ENCODE assay signal across 7 cellular contexts in genomic region chr2:179422037-179422643, GRCh38.
DNase-seq lines count a peak whose midpoint lies in the region; ATAC-seq, FAIRE-seq and TF ChIP-seq lines count a peak whose summit lies in the region.

No MANE protein-coding gene starts in this region.

- peak; percentile 91 for ATAC-seq in GM23338
- ATAC-seq in RWPE2 (ENCODE audit: low read depth) = peak; percentile 94
- peak; percentile 85 for ATAC-seq in K562

- POLR2A ChIA-PET in K562 (lab: Yijun Ruan, JAX) = interaction anchor here (0.7 kb wide), 1 partner anchor 16 kb away, joined by 4 read pairs; no protein-coding TSS in a partner anchor

- TF ChIP-seq CTCF in GM12872 (IDR thresholded peaks at IDR 0.05; ENCODE audit: insufficient read depth, low read depth, low read length) = peak; percentile 73
- TF ChIP-seq CTCF in GM23338 (conservative IDR thresholded peaks at IDR 0.05; ENCODE audit: low read depth in 2 of 2) = peak; percentile 90 to 92
- TF ChIP-seq CTCF in RWPE2 (IDR thresholded peaks at IDR 0.05; ENCODE audit: poor library complexity, severe bottlenecking) = peak; percentile 91
- TF ChIP-seq CTCF in K562 (IDR thresholded peaks at IDR 0.05 in 2 of 3, conservative IDR thresholded peaks at IDR 0.05 in 1 of 3; ENCODE audit: insufficient read depth in 2 of 3, low read depth in 1 of 3, low read length in 3 of 3) = peak; percentile 58 to 60 (median 59)
- peak; percentile 75 to 89 (median 79) for TF ChIP-seq CTCF in keratinocyte (optimal IDR thresholded peaks at IDR 0.05 in 1 of 3, IDR thresholded peaks at IDR 0.05 in 1 of 3, conservative IDR thresholded peaks at IDR 0.05 in 1 of 3; ENCODE audit: extremely low read depth in 1 of 3, insufficient read depth in 2 of 3, low read length in 3 of 3)

- no peak overlapping the region for H3K27ac ChIP-seq in GM23338 (ENCODE audit: low read depth)
- H3K27ac ChIP-seq in Karpas-422 (ENCODE audit: low read length) = no peak overlapping the region
- no peak overlapping the region for H3K27ac ChIP-seq in RWPE2 (ENCODE audit: poor library complexity, severe bottlenecking)
- no peak overlapping the region for H3K27ac ChIP-seq in K562 (ENCODE audit: extremely low read depth, low read depth, low read length)
- H3K27ac ChIP-seq in keratinocyte (ENCODE audit: control insufficient read depth, insufficient read depth, low read length) = no peak overlapping the region

- H3K4me1 ChIP-seq in GM23338 (ENCODE audit: insufficient read depth) = no peaks in the 10 kb centered on the region
- H3K4me1 ChIP-seq in Karpas-422 (ENCODE audit: low read length) = no peaks in the 10 kb centered on the region
- H3K4me1 ChIP-seq in RWPE2 (ENCODE audit: insufficient read depth, poor library complexity, severe bottlenecking) = no peaks in the 10 kb centered on the region
- no peaks in the 10 kb centered on the region for H3K4me1 ChIP-seq in K562 (replicated peaks in 1 of 2; ENCODE audit: control insufficient read depth in 2 of 2, insufficient read depth in 2 of 2, low read length in 2 of 2)
- no peaks in the 10 kb centered on the region for H3K4me1 ChIP-seq in keratinocyte (ENCODE audit: control insufficient read depth, extremely low read depth, insufficient read depth, low read length)

- H3K9ac ChIP-seq in Karpas-422 (ENCODE audit: low read length) = no peak overlapping the region
- no peak overlapping the region for H3K9ac ChIP-seq in K562 (ENCODE audit: insufficient read depth in 1 of 2, low read depth in 2 of 2, low read length in 2 of 2)
- no peak overlapping the region for H3K9ac ChIP-seq in keratinocyte (ENCODE audit: control insufficient read depth, extremely low read depth, insufficient read depth, low read length)

- no peaks in the 10 kb centered on the region for H3K27me3 ChIP-seq in GM23338 (ENCODE audit: insufficient read depth)
- H3K27me3 ChIP-seq in Karpas-422 (ENCODE audit: low read length) = no peaks in the 10 kb centered on the region
- no peaks in the 10 kb centered on the region for H3K27me3 ChIP-seq in RWPE2 (ENCODE audit: insufficient read depth, poor library complexity, severe bottlenecking)
- no peaks in the 10 kb centered on the region for H3K27me3 ChIP-seq in K562 (ENCODE audit: control insufficient read depth in 2 of 2, insufficient read depth in 2 of 2, low read length in 2 of 2)
- H3K27me3 ChIP-seq in keratinocyte (ENCODE audit: control insufficient read depth, extremely low read depth, insufficient read depth, low read length) = no peaks in the 10 kb centered on the region

- no peaks in the 10 kb centered on the region; the same call in 2 of the 3 replicates for H3K9me3 Mint-ChIP-seq in GM23338

- CTCF ChIA-PET in K562 (lab: Yijun Ruan, JAX; ENCODE audit: low intra/inter-chr PET ratio) = interaction anchor here (0.6 kb wide), 1 partner anchor 585 kb away, joined by 3 read pairs; the partner anchor contains the start of gene CWC22

- H3K36me3 Mint-ChIP-seq in GM23338 (ENCODE audit: low read depth) = no peaks in the 10 kb centered on the region

- no TSS peak for BruUV-seq in K562 (replicated peaks; lab: Mats Ljungman, UMichigan)

- DNase-seq in GM23338 (ENCODE audit: low spot score) (peak; percentile 90), Karpas-422 (peak; percentile 83), RWPE2 (ENCODE audit: low spot score) (no peak), K562 (ENCODE audit: extremely low read depth in 1 of 4, low spot score in 3 of 4) (peak in 3 of 4 experiments; percentile 15 to 63 (median 20)), keratinocyte (ENCODE audit: low read depth, low spot score) (peak; percentile 7)
- DNase-seq in stimulated activated CD4-positive, alpha-beta T cell treated with anti-CD3 and anti-CD28 coated beads, Interleukin-4, amount 100 ng/mL, for 24 hours = peak; percentile 46

- H3K4me3 Mint-ChIP-seq in GM23338 = no peak overlapping the region

- H3K4me2 ChIP-seq in GM23338 = no peak overlapping the region
- no peak overlapping the region for H3K4me2 ChIP-seq in Karpas-422 (ENCODE audit: low read depth, low read length, poor library complexity, severe bottlenecking)
- H3K4me2 ChIP-seq in K562 (ENCODE audit: insufficient read depth, low read length) = no peak overlapping the region
- no peak overlapping the region for H3K4me2 ChIP-seq in keratinocyte (ENCODE audit: control insufficient read depth, extremely low read depth, insufficient read depth, low read depth, low read length)

- H3K79me2 ChIP-seq in GM23338 (replicated peaks; ENCODE audit: insufficient read depth) = no peaks in the 10 kb centered on the region
- no peaks in the 10 kb centered on the region for H3K79me2 ChIP-seq in Karpas-422 (ENCODE audit: low read length)
- H3K79me2 ChIP-seq in K562 (ENCODE audit: control insufficient read depth, insufficient read depth, low read length) = no peaks in the 10 kb centered on the region
- H3K79me2 ChIP-seq in keratinocyte (ENCODE audit: control insufficient read depth, insufficient read depth, low read length) = no peaks in the 10 kb centered on the region

- H3K4me1 Mint-ChIP-seq in GM23338 = no peaks in the 10 kb centered on the region

- WGBS in K562 (ENCODE audit: insufficient coverage, low coverage, missing lambda C conversion rate) = 2% methylated on average over 5 of the region's 5 CpGs

- no peaks in the 10 kb centered on the region for H3K9me1 ChIP-seq in K562 (ENCODE audit: control insufficient read depth, insufficient read depth, low read length)
- no peaks in the 10 kb centered on the region for H3K9me1 ChIP-seq in keratinocyte (ENCODE audit: control insufficient read depth, extremely low read depth, insufficient read depth, low read length)

- no peaks in the 10 kb centered on the region for H3F3A ChIP-seq in GM23338 (replicated peaks; ENCODE audit: low read depth)

- TF ChIP-seq EP300 in K562 (IDR thresholded peaks at IDR 0.05; ENCODE audit: low read length) = no peak

- in situ Hi-C loops in K562 (cut with MboI) = no loop called here

- H3K36me3 ChIP-seq in GM23338 (ENCODE audit: insufficient read depth) (no peaks in the 10 kb centered on the region), Karpas-422 (ENCODE audit: insufficient read depth, low read length) (no peaks in the 10 kb centered on the region), RWPE2 (ENCODE audit: low read depth) (no peaks in the 10 kb centered on the region), K562 (ENCODE audit: control insufficient read depth, insufficient read depth, low read length) (no peaks in the 10 kb centered on the region), keratinocyte (ENCODE audit: control insufficient read depth in 2 of 2, extremely low read depth in 1 of 2, insufficient read depth in 2 of 2, low read length in 2 of 2) (no peaks in the 10 kb centered on the region)

- H3K9me2 ChIP-seq in GM23338 (ENCODE audit: insufficient read depth) (no peaks in the 10 kb centered on the region), Karpas-422 (replicated peaks; ENCODE audit: insufficient read depth, low read length) (no peaks in the 10 kb centered on the region)

- no peaks in the 10 kb centered on the region for H4K20me1 ChIP-seq in GM23338 (replicated peaks; ENCODE audit: insufficient read depth)
- H4K20me1 ChIP-seq in Karpas-422 (ENCODE audit: insufficient read depth, low read depth, low read length) = no peaks in the 10 kb centered on the region
- no peaks in the 10 kb centered on the region for H4K20me1 ChIP-seq in K562 (replicated peaks; ENCODE audit: control insufficient read depth, insufficient read depth, low read length)
- no peaks in the 10 kb centered on the region for H4K20me1 ChIP-seq in keratinocyte (ENCODE audit: control insufficient read depth, extremely low read depth, insufficient read depth, low read length)

- no peak for TF ChIP-seq POLR2A in K562 (conservative IDR thresholded peaks at IDR 0.05)

- no peaks in the 10 kb centered on the region for H3K27me3 Mint-ChIP-seq in GM23338 (ENCODE audit: insufficient read depth, low read depth, poor library complexity)

- H3K4me3 ChIP-seq in GM23338 (no peak overlapping the region), Karpas-422 (ENCODE audit: low read length) (no peak overlapping the region), RWPE2 (ENCODE audit: severe bottlenecking) (no peak overlapping the region), K562 (no peak overlapping the region), keratinocyte (ENCODE audit: control insufficient read depth in 2 of 3, extremely low read depth in 1 of 3, insufficient read depth in 2 of 3, low read depth in 1 of 3, low read length in 3 of 3) (no peak overlapping the region)

- dilution Hi-C loops in keratinocyte (cut with MboI; ENCODE audit: extremely low pct_ligation_motif_present, low sequenced_read_pairs) = no loop called here

- no peak overlapping the region for H3K27ac Mint-ChIP-seq in GM23338

- FAIRE-seq in K562 (lab: Jason Lieb, UNC) (no peak), keratinocyte (lab: Jason Lieb, UNC) (peak; percentile 74)

- H3K9me3 ChIP-seq in Karpas-422 (ENCODE audit: low read length) (no peaks in the 10 kb centered on the region), RWPE2 (ENCODE audit: severe bottlenecking) (no peaks in the 10 kb centered on the region), K562 (replicated peaks; ENCODE audit: control insufficient read depth, insufficient read depth, low read depth, low read length) (no peaks in the 10 kb centered on the region), keratinocyte (ENCODE audit: control insufficient read depth, low read depth, low read length) (no peaks in the 10 kb centered on the region)

- H2AFZ ChIP-seq in GM23338 (no peak overlapping the region), Karpas-422 (ENCODE audit: low read length) (no peak overlapping the region), K562 (ENCODE audit: low read depth, low read length) (no peak overlapping the region), keratinocyte (ENCODE audit: control insufficient read depth, low read length) (no peak overlapping the region)

- TF ChIP-seq RAD21 in K562 (CRISPR knock-in tag; conservative IDR thresholded peaks at IDR 0.05 in 1 of 2, IDR thresholded peaks at IDR 0.05 in 1 of 2) = peak; percentile 32 to 40

- intact Hi-C loops in K562 (cut with micrococcal nuclease) = loop anchor here (1.0 to 5.0 kb wide), 2 partner anchors 329 to 655 kb away; no protein-coding TSS in a partner anchor

TF ChIP-seq in GM23338, 12 proteins besides CTCF, POLR2A, EP300 and RAD21:
- no peak for TF ChIP-seq STAT1 (IDR thresholded peaks at IDR 0.05; ENCODE audit: unreplicated experiment)

TF ChIP-seq in K562, 482 proteins besides CTCF, POLR2A, EP300 and RAD21:
- 0 out of 2 replicates have a peak, but pooled peaks have one; percentile 7 for TF ChIP-seq SMC3 (conservative IDR thresholded peaks at IDR 0.05; ENCODE audit: insufficient read depth, low read depth, low read length)
- no peak for TF ChIP-seq MYBL2 (IDR thresholded peaks at IDR 0.05; ENCODE audit: low read depth)
- no peak for TF ChIP-seq MYBL2 (CRISPR knock-in tag; IDR thresholded peaks at IDR 0.05; ENCODE audit: borderline replicate concordance)
TF ChIP-seq in K562: peak in this region for 1.
